10 cellular contexts compared by ENCODE assay signal in the genomic region with DNA sequence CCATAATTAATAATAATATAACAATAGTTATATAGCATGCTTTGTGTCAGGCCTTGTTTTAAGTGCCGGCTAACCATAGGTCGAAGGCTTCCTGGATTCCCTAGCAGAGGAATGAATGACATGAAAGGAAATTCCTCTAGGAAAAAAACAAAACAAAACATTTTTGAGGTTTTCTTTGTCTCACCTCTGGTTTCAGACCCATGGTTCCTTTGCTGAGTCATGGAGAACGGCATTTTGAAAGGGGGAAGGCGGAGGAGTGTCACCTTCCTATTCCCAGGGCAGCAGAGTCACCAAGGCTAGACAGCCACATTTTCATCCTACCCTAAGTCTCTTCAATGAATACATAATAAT. TPM values are rescaled to one million over a fixed set of nuclear protein-coding genes. Genes with fewer than 3 reads are reported as not detected.
DNase-seq lines count a peak whose midpoint lies in the region; ATAC-seq, FAIRE-seq and TF ChIP-seq lines count a peak whose summit lies in the region.
"Had no signal": no experiment of that assay in that cellular context is flagged by ENCODE, and none has a peak within 500 bp of the region (broad histone marks: within the 10 kb centered on the region; RNA-seq: fewer than 3 reads in every experiment).

No MANE protein-coding gene starts in this region.

- no peak for FAIRE-seq in D721Med (lab: Jason Lieb, UNC)
- FAIRE-seq: GM12878 had no signal

- H3K27me3 Mint-ChIP-seq in endodermal cell (ENCODE audit: insufficient read depth): no peaks in the 10 kb centered on the region

- H3K27me3 ChIP-seq in endodermal cell (ENCODE audit: control insufficient read depth, insufficient read depth, low read length, poor library complexity, severe bottlenecking) (no peaks in the 10 kb centered on the region), neutrophil (no peaks in the 10 kb centered on the region), esophagus muscularis mucosa (no peaks in the 10 kb centered on the region)

- no peaks in the 10 kb centered on the region for H3K9me3 Mint-ChIP-seq in endodermal cell
- H3K9me3 Mint-ChIP-seq: nephron progenitor cell had no signal

- no peak for TF ChIP-seq EP300 in esophagus muscularis mucosa (IDR thresholded peaks at IDR 0.05)

- 56% methylated on average over 4 of the region's 4 CpGs; no CpG with 5 or more reads in 1 of the 2 experiments for WGBS in endodermal cell (ENCODE audit: insufficient coverage in 1 of 2, insufficient read length in 1 of 2), 2 experiments
- WGBS in esophagus muscularis mucosa: 79% methylated on average over 4 of the region's 4 CpGs

- no peak overlapping the region for H3K4me3 ChIP-seq in endodermal cell (ENCODE audit: low read length)
- no peak overlapping the region for H3K4me3 ChIP-seq in neutrophil (ENCODE audit: low read depth in 1 of 2, low read length in 1 of 2)
- H3K4me3 ChIP-seq in esophagus muscularis mucosa: no peak overlapping the region
- H3K4me3 ChIP-seq: GM12878 had no signal

- ATAC-seq in HG03432 (IDR thresholded peaks at IDR 0.05; ENCODE audit: unreplicated experiment): no peak
- ATAC-seq: GM12878 had no signal

- intact Hi-C loops in esophagus muscularis mucosa (cut with DNase I): loop anchor here (10.0 kb wide), 1 partner anchor 58 kb away; no protein-coding TSS in a partner anchor

- peaks cover 16% of the 10 kb centered on the region for H3K4me1 Mint-ChIP-seq in endodermal cell

- H3K4me1 ChIP-seq in ES-I3 (ENCODE audit: insufficient read depth, low read length): peaks cover 40% of the 10 kb centered on the region
- no peaks in the 10 kb centered on the region for H3K4me1 ChIP-seq in endodermal cell (ENCODE audit: control insufficient read depth, insufficient read depth, low read length)
- peaks cover 18 to 26% of the 10 kb centered on the region in 2 experiments for H3K4me1 ChIP-seq in neutrophil (ENCODE audit: control insufficient read depth in 1 of 2, insufficient read depth in 1 of 2, low read depth in 1 of 2, low read length in 1 of 2)
- H3K4me1 ChIP-seq in esophagus muscularis mucosa: peaks cover 7 to 15% (median 11%) of the 10 kb centered on the region in 4 donors

- no peak for TF ChIP-seq POLR2A in esophagus muscularis mucosa (IDR thresholded peaks at IDR 0.05; ENCODE audit: low read depth)

- peak overlapping the region; percentile 3 for H3K27ac Mint-ChIP-seq in endodermal cell
- H3K27ac Mint-ChIP-seq: nephron progenitor cell had no signal

- H3K27ac ChIP-seq in endodermal cell (ENCODE audit: low read depth, low read length) (peak overlapping the region; percentile 48), neutrophil (peak overlapping the region; percentile 52), esophagus muscularis mucosa (replicated peaks in 1 of 4) (no peak overlapping the region)

- no peak overlapping the region for H3K4me3 Mint-ChIP-seq in endodermal cell
- H3K4me3 Mint-ChIP-seq: nephron progenitor cell had no signal

- TF ChIP-seq CTCF in endodermal cell (conservative IDR thresholded peaks at IDR 0.05) (no peak), neutrophil (IDR thresholded peaks at IDR 0.05) (no peak), D721Med (IDR thresholded peaks at IDR 0.05; ENCODE audit: insufficient read depth, missing control alignments) (no peak), esophagus muscularis mucosa (IDR thresholded peaks at IDR 0.05) (no peak)

- no peaks in the 10 kb centered on the region for H3K36me3 Mint-ChIP-seq in endodermal cell (ENCODE audit: low read depth)

- DNase-seq in M059J (ENCODE audit: low read depth) (peak; percentile 96), endodermal cell (peak; percentile 79), D721Med (ENCODE audit: insufficient read length, low spot score) (no peak), esophagus muscularis mucosa (ENCODE audit: extremely low spot score) (no peak)
- DNase-seq: NCI-H1417, nephron progenitor cell had no signal

- H3K9me3 ChIP-seq in ES-I3 (ENCODE audit: control insufficient read depth, insufficient read depth, low read length) (no peaks in the 10 kb centered on the region), endodermal cell (ENCODE audit: control insufficient read depth, low read length) (no peaks in the 10 kb centered on the region), neutrophil (no peaks in the 10 kb centered on the region), esophagus muscularis mucosa (no peaks in the 10 kb centered on the region)

- H3K9ac ChIP-seq in ES-I3 (ENCODE audit: low read depth, low read length): peak overlapping the region; percentile 28; the same call in 1 of the 2 replicates
- no peak overlapping the region for H3K9ac ChIP-seq in endodermal cell (ENCODE audit: extremely low read depth, low read length, poor library complexity, severe bottlenecking)

- H3K36me3 ChIP-seq in ES-I3 (ENCODE audit: insufficient read depth, low read length) (no peaks in the 10 kb centered on the region), endodermal cell (ENCODE audit: control insufficient read depth, insufficient read depth, low read length) (no peaks in the 10 kb centered on the region), neutrophil (no peaks in the 10 kb centered on the region), esophagus muscularis mucosa (no peaks in the 10 kb centered on the region)

RNA-seq across cellular contexts. Expression of a gene that starts 25.3 kb away (rescaled TPM):
- total RNA-seq in M059J (2014; rRNA removed; shearing (Covaris generic)): 141 and 146 TPM in 2 replicates
- total RNA-seq in endodermal cell: 10 to 100 TPM in 1 of 2 donors, 1 to 10 TPM in 1; 8.5 to 11.7 TPM
- 16.0 TPM for polyA plus RNA-seq in endodermal cell (2013, experiment 1 of 2)
- polyA plus RNA-seq in endodermal cell (2013, experiment 2 of 2): 15.9 TPM
- total RNA-seq in esophagus muscularis mucosa: 100 to 1,000 TPM; 110 to 167 (median 133) TPM

RNA-seq across cellular contexts. Expression of a gene that starts 45.6 kb away (rescaled TPM):
- total RNA-seq in M059J (2014; rRNA removed; shearing (Covaris generic)): 16.0 and 19.2 TPM in 2 replicates
- 10 to 100 TPM; 29.4 to 36.3 TPM for total RNA-seq in endodermal cell
- 35.8 TPM for polyA plus RNA-seq in endodermal cell (2013, experiment 1 of 2)
- polyA plus RNA-seq in endodermal cell (2013, experiment 2 of 2): 29.1 TPM
- total RNA-seq in esophagus muscularis mucosa: 10 to 100 TPM in 2 of 4 donors, 1 to 10 TPM in 2; 5.8 to 11.6 (median 9.2) TPM

RNA-seq across cellular contexts. Expression of a gene that starts 46.0 kb away (rescaled TPM):
- 23.5 and 49.9 TPM in 2 replicates for total RNA-seq in M059J (2014; rRNA removed; shearing (Covaris generic))
- 10 to 100 TPM; 27.4 to 38.4 TPM for total RNA-seq in endodermal cell
- 24.3 TPM for polyA plus RNA-seq in endodermal cell (2013, experiment 1 of 2)
- 22.4 TPM for polyA plus RNA-seq in endodermal cell (2013, experiment 2 of 2)
- 10 to 100 TPM in 3 of 4 donors, 1 to 10 TPM in 1; 9.6 to 14.9 (median 14.2) TPM for total RNA-seq in esophagus muscularis mucosa

Comparison
In these comparisons a context has a peak if more than half of its experiments do, and no peak if none do; other contexts are left out.
1. DNase-seq: peak in M059J (single experiment) and endodermal cell (single experiment); none in D721Med (single experiment) and esophagus muscularis mucosa (single experiment).
2. H3K27ac ChIP-seq: peak in endodermal cell (single experiment) and neutrophil (single experiment); none in esophagus muscularis mucosa (0 of 4).
3. RNA of a gene that starts 25.3 kb away (total RNA-seq): 110 to 167 TPM in esophagus muscularis mucosa and 141 to 146 TPM in M059J; 8.5 to 11.7 TPM in endodermal cell; every median in the first group is over 4 times any median in the second.